Comparison of ENCODE assay signal across 8 cellular contexts in the genomic region with DNA sequence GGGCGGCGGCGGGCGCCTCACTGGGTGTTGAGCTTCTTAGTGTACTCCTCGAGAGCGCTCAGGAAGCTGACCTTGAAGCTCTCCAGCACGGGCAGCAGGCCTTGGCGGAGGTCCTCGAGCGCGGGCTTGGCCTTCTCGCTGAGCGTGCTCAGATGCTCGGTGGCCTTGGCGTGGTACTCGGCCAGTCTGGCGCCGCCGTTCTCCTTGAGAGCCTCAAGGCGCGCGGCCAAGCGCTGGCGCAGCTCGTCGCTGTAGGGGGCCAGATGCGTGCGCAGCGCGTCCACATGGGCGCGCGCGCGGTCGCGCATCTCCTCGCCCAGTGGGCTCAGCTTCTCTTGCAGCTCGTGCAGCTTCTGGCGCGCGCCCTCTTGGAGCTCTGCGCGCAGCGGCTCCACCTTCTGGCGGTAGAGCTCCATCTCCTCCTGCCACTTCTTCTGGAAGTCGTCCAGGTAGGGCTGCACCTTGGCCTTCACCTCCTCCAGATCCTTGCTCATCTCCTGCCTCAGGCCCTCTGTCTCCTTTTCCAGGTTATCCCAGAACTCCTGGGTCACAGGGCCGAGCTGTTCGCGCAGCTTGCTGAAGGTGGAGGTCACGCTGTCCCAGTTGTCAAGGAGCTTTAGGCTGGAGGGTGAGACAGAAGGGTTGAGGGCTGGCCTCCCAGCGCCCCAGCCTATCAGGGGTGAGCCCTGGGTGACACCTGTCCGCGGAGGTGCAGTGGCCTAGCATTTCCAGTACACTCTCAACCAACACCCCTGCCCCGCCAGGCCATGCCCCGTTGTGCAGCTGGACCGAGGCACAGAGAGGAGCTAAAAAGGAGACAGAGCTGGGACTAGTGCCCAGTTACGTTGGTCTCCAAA. TPM values are rescaled to one million over a fixed set of nuclear protein-coding genes. Genes with fewer than 3 reads are reported as not detected.
A peak's percentile ranks its signal among the peaks of the same experiment; 100 is the strongest.
DNase-seq lines count a peak whose midpoint lies in the region; ATAC-seq and TF ChIP-seq lines count a peak whose summit lies in the region.

No MANE protein-coding gene starts in this region.

- H3K4me1 ChIP-seq in duodenal mucosa (ENCODE audit: control insufficient read depth in 1 of 2, insufficient read depth in 2 of 2, low read length in 2 of 2) (peaks cover 38 to 43% of the 10 kb centered on the region in 2 donors), lower lobe of right lung (peaks cover 41% of the 10 kb centered on the region)

- peak; percentile 75 for DNase-seq in BJ (ENCODE audit: low read depth)
- DNase-seq in GM19238 (ENCODE audit: insufficient read length, low spot score): peak; percentile 84
- DNase-seq in NCI-H524 treated with DMSO at 0.1 percent for 48 hours (lab: John Stamatoyannopoulos, UW): peak; percentile 47
- peak; percentile 86 for DNase-seq in activated CD4-positive, alpha-beta memory T cell treated with anti-CD3 and anti-CD28 coated beads, Interleukin-2, amount 10 ng/mL, durations not matched to agents 7 days and 5 days
- DNase-seq in lower lobe of right lung: peak; percentile 95
- DNase-seq in stimulated activated CD4-positive, alpha-beta T cell treated with anti-CD3 and anti-CD28 coated beads, TNF-alpha, amount 100 ng/mL, for 1 hour (ENCODE audit: low read depth in 3 of 3, low spot score in 1 of 3): peak; percentile 40 to 59 (median 57)

- H3K36me3 Mint-ChIP-seq in activated CD4-positive, alpha-beta memory T cell treated with anti-CD3 and anti-CD28 coated beads, Interleukin-2, amount 10 ng/mL, durations not matched to agents 7 days and 5 days (ENCODE audit: low read depth): no peaks in the 10 kb centered on the region

- no peaks in the 10 kb centered on the region for H3K36me3 ChIP-seq in BJ (ENCODE audit: control insufficient read depth, insufficient read depth, low read length)
- no peaks in the 10 kb centered on the region for H3K36me3 ChIP-seq in duodenal mucosa (ENCODE audit: control insufficient read depth in 1 of 2, insufficient read depth in 2 of 2, low read length in 2 of 2)
- H3K36me3 ChIP-seq in lower lobe of right lung: no peaks in the 10 kb centered on the region

- TF ChIP-seq CTCF in BJ (IDR thresholded peaks at IDR 0.05; ENCODE audit: insufficient read depth, low read depth, low read length) (peak; percentile 75), lower lobe of right lung (IDR thresholded peaks at IDR 0.05) (peak; percentile 56)

- ATAC-seq in HG03442 (IDR thresholded peaks at IDR 0.05; ENCODE audit: unreplicated experiment) (peak; percentile 80), lower lobe of right lung (peak; percentile 93 to 94)

- peak overlapping the region; percentile 22; the same call in 1 of the 2 replicates for H3K4me3 ChIP-seq in BJ (ENCODE audit: low read depth, low read length)
- H3K4me3 ChIP-seq in duodenal mucosa (ENCODE audit: low read depth in 1 of 2, low read length in 2 of 2): peak overlapping the region; percentile 51 to 54
- peak overlapping the region; percentile 54 for H3K4me3 ChIP-seq in lower lobe of right lung

- peaks cover 18% of the 10 kb centered on the region for H3K4me1 Mint-ChIP-seq in activated CD4-positive, alpha-beta memory T cell treated with anti-CD3 and anti-CD28 coated beads, Interleukin-2, amount 10 ng/mL, durations not matched to agents 7 days and 5 days

- no peaks in the 10 kb centered on the region for H3K9me3 Mint-ChIP-seq in activated CD4-positive, alpha-beta memory T cell treated with anti-CD3 and anti-CD28 coated beads, Interleukin-2, amount 10 ng/mL, durations not matched to agents 7 days and 5 days

- POLR2A ChIA-PET in BJ (lab: Charles Lee): no interaction called here
- POLR2A ChIA-PET in activated CD4-positive, alpha-beta memory T cell treated with anti-CD3 and anti-CD28 coated beads, Interleukin-2, amount 10 ng/mL, durations not matched to agents 7 days and 5 days (lab: Charles Lee): interaction anchor here (0.7 to 4.4 kb wide), 18 partner anchors 14 to 395 kb away, joined by 3 to 93 read pairs (median 4); partner anchors contain the start of genes APOA5, BUD13, PAFAH1B2 and SIDT2

- H3K27ac ChIP-seq in duodenal mucosa (ENCODE audit: low read depth, low read length) (peak overlapping the region; percentile 52), lower lobe of right lung (peak overlapping the region; percentile 88)

- H3K9ac ChIP-seq in duodenal mucosa (ENCODE audit: low read depth in 1 of 2, low read length in 2 of 2): peak overlapping the region; percentile 16 to 35

- peak overlapping the region; percentile 61 for H3K4me3 Mint-ChIP-seq in activated CD4-positive, alpha-beta memory T cell treated with anti-CD3 and anti-CD28 coated beads, Interleukin-2, amount 10 ng/mL, durations not matched to agents 7 days and 5 days

- no peaks in the 10 kb centered on the region for H3K27me3 Mint-ChIP-seq in activated CD4-positive, alpha-beta memory T cell treated with anti-CD3 and anti-CD28 coated beads, Interleukin-2, amount 10 ng/mL, durations not matched to agents 7 days and 5 days

- intact Hi-C loops in lower lobe of right lung (cut with DNase I): no loop called here

- H3K27me3 ChIP-seq in BJ (ENCODE audit: control insufficient read depth, insufficient read depth, low read length) (no peaks in the 10 kb centered on the region), duodenal mucosa (ENCODE audit: control insufficient read depth in 1 of 2, insufficient read depth in 2 of 2, low read length in 2 of 2) (no peaks in the 10 kb centered on the region), lower lobe of right lung (ENCODE audit: low read depth) (no peaks in the 10 kb centered on the region)

- no peaks in the 10 kb centered on the region for H3K9me3 ChIP-seq in duodenal mucosa (ENCODE audit: control insufficient read depth in 1 of 2, low read length in 2 of 2)
- H3K9me3 ChIP-seq in lower lobe of right lung: no peaks in the 10 kb centered on the region

- peak overlapping the region; percentile 26 for H3K27ac Mint-ChIP-seq in activated CD4-positive, alpha-beta memory T cell treated with anti-CD3 and anti-CD28 coated beads, Interleukin-2, amount 10 ng/mL, durations not matched to agents 7 days and 5 days

- CTCF ChIA-PET in BJ (lab: Yijun Ruan, JAX): interaction anchor here (0.6 to 3.3 kb wide), 25 partner anchors 10 to 391 kb away, joined by 3 to 34 read pairs (median 4); partner anchors contain the start of genes APOA4, APOA5, PAFAH1B2 and ZPR1
- CTCF ChIA-PET in activated CD4-positive, alpha-beta memory T cell treated with anti-CD3 and anti-CD28 coated beads, Interleukin-2, amount 10 ng/mL, durations not matched to agents 7 days and 5 days (lab: Charles Lee): interaction anchor here (0.6 to 5.5 kb wide), 60 partner anchors 11 to 395 kb away, joined by 3 to 158 read pairs (median 5); partner anchors contain the start of genes APOA4, APOA5, SIDT2 and ZPR1

RNA-seq across cellular contexts. Expression of gene APOA1, which starts 1.4 kb away (rescaled TPM):
- not detected in 2 replicates for polyA plus RNA-seq in BJ (2011; rRNA removed)
- not detected in 2 replicates for polyA minus RNA-seq in BJ (2011; rRNA and poly(A)+ RNA removed)
- not detected for total RNA-seq in activated CD4-positive, alpha-beta memory T cell treated with anti-CD3 and anti-CD28 coated beads, Interleukin-2, amount 10 ng/mL, durations not matched to agents 7 days and 5 days
- 3.7 TPM for total RNA-seq in lower lobe of right lung

RNA-seq across cellular contexts. Expression of gene APOC3, which starts 6.3 kb away (rescaled TPM):
- polyA plus RNA-seq in BJ (2011; rRNA removed): not detected in 2 replicates
- polyA minus RNA-seq in BJ (2011; rRNA and poly(A)+ RNA removed): not detected in 2 replicates
- total RNA-seq in activated CD4-positive, alpha-beta memory T cell treated with anti-CD3 and anti-CD28 coated beads, Interleukin-2, amount 10 ng/mL, durations not matched to agents 7 days and 5 days: not detected
- total RNA-seq in lower lobe of right lung: not detected

RNA-seq across cellular contexts. Expression of gene APOA4, which starts 12.9 kb away (rescaled TPM):
- polyA plus RNA-seq in BJ (2011; rRNA removed): not detected in 2 replicates
- not detected in 2 replicates for polyA minus RNA-seq in BJ (2011; rRNA and poly(A)+ RNA removed)
- total RNA-seq in activated CD4-positive, alpha-beta memory T cell treated with anti-CD3 and anti-CD28 coated beads, Interleukin-2, amount 10 ng/mL, durations not matched to agents 7 days and 5 days: not detected
- total RNA-seq in lower lobe of right lung: not detected

RNA-seq across cellular contexts. Expression of gene APOA5, which starts 44.3 kb away (rescaled TPM):
- not detected in 2 replicates for polyA plus RNA-seq in BJ (2011; rRNA removed)
- polyA minus RNA-seq in BJ (2011; rRNA and poly(A)+ RNA removed): not detected in 2 replicates
- total RNA-seq in activated CD4-positive, alpha-beta memory T cell treated with anti-CD3 and anti-CD28 coated beads, Interleukin-2, amount 10 ng/mL, durations not matched to agents 7 days and 5 days: not detected
- total RNA-seq in lower lobe of right lung: 0.41 TPM

RNA-seq across cellular contexts. Expression of gene ZPR1, which starts 48.2 kb away (rescaled TPM):
- 51.0 and 63.8 TPM in 2 replicates for polyA plus RNA-seq in BJ (2011; rRNA removed)
- 21.0 and 26.4 TPM in 2 replicates for polyA minus RNA-seq in BJ (2011; rRNA and poly(A)+ RNA removed)
- 10 to 100 TPM; 55.6 to 57.6 TPM for total RNA-seq in activated CD4-positive, alpha-beta memory T cell treated with anti-CD3 and anti-CD28 coated beads, Interleukin-2, amount 10 ng/mL, durations not matched to agents 7 days and 5 days
- total RNA-seq in lower lobe of right lung: 35.4 TPM

Comparison
In these comparisons a context has a peak if more than half of its experiments do, and no peak if none do; other contexts are left out.
1. Peak in every context shown above with its lines: DNase-seq, ATAC-seq, H3K4me3 ChIP-seq and H3K27ac ChIP-seq.